In genomic region chr6:148693882-148694484, GRCh38 we compare ENCODE assay signal across 9 cellular contexts. TPM values are rescaled to one million over a fixed set of nuclear protein-coding genes. Genes with fewer than 3 reads are reported as not detected.
DNase-seq lines count a peak whose midpoint lies in the region; ATAC-seq and TF ChIP-seq lines count a peak whose summit lies in the region.
"Had no signal": no experiment of that assay in that cellular context is flagged by ENCODE, and none has a peak within 500 bp of the region (broad histone marks: within the 10 kb centered on the region; RNA-seq: fewer than 3 reads in every experiment).

No MANE protein-coding gene starts in this region.

- in situ Hi-C loops in GM13977 (cut with MboI; ENCODE audit: low pct_unique_long_range_greater_than_20kb, low sequenced_read_pairs, unreplicated experiment): no loop called here

- peak; percentile 56 for ATAC-seq in GM21717 (IDR thresholded peaks at IDR 0.05; ENCODE audit: unreplicated experiment)
- ATAC-seq in left colon: no peak

- no peak for TF ChIP-seq CTCF in GM13977 (IDR thresholded peaks at IDR 0.05; ENCODE audit: extremely low read depth, insufficient read depth, missing control alignments)

- DNase-seq in GM13977 (ENCODE audit: low spot score) (peak; percentile 54), KG1 (lab: John Stamatoyannopoulos, UW) (peak; percentile 21), kidney tubule cell (ENCODE audit: low spot score) (peak; percentile 79), left colon (no peak), NCI-H226 (no peak), hypothalamus (lab: John Stamatoyannopoulos, UW) (no peak)
- DNase-seq in activated CD8-positive, alpha-beta memory T cell treated with anti-CD3 and anti-CD28 coated beads, Interleukin-2, amount 50 U/mL, for 4 hours: no peak
- DNase-seq: Caco-2 had no signal

- intact Hi-C loops in left colon (cut with DNase I, micrococcal nuclease): no loop called here

RNA-seq across cellular contexts. Expression of gene UST, which starts 52.8 kb away (rescaled TPM):
- total RNA-seq in left colon: 1 to 10 TPM; 2.2 to 4.6 TPM
- total RNA-seq: Caco-2 had no signal

Comparison
In these comparisons a context has a peak if more than half of its experiments do, and no peak if none do; other contexts are left out.
1. DNase-seq: peak in GM13977 (single experiment), KG1 (single experiment) and kidney tubule cell (single experiment); none in left colon (0 of 2), NCI-H226 (single experiment), hypothalamus (0 of 51) and activated CD8-positive, alpha-beta memory T cell treated with anti-CD3 and anti-CD28 coated beads, Interleukin-2, amount 50 U/mL, for 4 hours (single experiment).